ENCODE assay signal across 9 cellular contexts in the genomic region with DNA sequence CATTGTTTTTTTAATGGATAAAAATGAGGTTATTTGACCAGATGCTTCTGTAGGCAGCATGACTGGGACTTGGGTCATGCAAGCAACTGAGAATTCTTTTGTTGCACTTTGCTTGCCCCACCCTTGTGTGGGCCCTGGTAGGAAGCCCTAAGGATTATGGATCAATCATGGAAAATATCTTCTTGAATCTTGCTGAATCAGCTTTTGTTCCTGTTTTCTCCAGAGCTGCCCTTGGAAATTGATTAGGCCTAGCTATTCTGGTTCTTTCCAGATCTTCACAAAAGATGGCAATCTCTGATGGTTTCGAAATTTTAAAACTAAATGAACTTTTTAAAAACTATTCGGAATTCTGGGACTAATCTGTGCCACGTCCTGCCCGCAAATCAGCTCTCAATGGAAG.
"Had no signal": no experiment of that assay in that cellular context is flagged by ENCODE, and none has a peak within 500 bp of the region (broad histone marks: within the 10 kb centered on the region; RNA-seq: fewer than 3 reads in every experiment).

No MANE protein-coding gene starts in this region.

- DNase-seq: H9, HCEC 1CT, Karpas-422, KBM-7 had no signal

- H3K4me2 ChIP-seq: GM23338, KMS-11 had no signal

- H3K4me3 ChIP-seq: GM23338 had no signal

- H3K27ac ChIP-seq: HL-60, KMS-11 had no signal

- H2AFZ ChIP-seq: GM23338 had no signal

- H3K9me3 Mint-ChIP-seq: GM23338 had no signal

- FAIRE-seq: H1, H54 had no signal

- H3K27ac Mint-ChIP-seq: GM23338 had no signal

- ATAC-seq: GM23338 had no signal

- H3K4me3 Mint-ChIP-seq: GM23338, H9 had no signal

- H3K9ac ChIP-seq: KMS-11 had no signal
